Comparison of ENCODE assay signal across 1 cellular context in the genomic region with DNA sequence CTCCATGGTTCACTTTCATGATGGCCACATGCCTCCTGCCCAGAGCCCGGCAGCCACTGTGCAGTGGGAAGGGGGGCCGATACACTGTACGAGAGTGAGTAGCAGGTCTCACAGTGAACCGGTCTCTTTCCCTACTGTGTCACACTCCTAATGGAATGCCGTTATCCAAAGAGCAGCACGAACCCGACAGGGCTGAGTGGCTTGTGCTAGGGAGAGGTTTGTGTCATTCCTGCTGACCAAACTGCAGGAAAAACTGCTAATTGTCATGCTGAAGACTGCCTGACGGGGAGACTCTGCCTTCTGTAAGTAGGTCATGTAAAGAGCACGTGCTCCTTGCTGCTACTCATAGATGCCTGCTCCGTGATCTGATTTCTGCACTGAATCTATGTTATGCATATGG.
TF ChIP-seq lines count a peak whose summit lies in the region.

No MANE protein-coding gene starts in this region.

TF ChIP-seq in GM23338, 12 proteins besides CTCF, POLR2A, EP300 and RAD21 (continued from another document):
- TF ChIP-seq ZNF462 (CRISPR knock-in tag; IDR thresholded peaks at IDR 0.05) (no peak), NANOG (IDR thresholded peaks at IDR 0.05; ENCODE audit: borderline replicate concordance) (no peak), ZNF114 (CRISPR knock-in tag; IDR thresholded peaks at IDR 0.05) (no peak), ZNF331 (CRISPR knock-in tag; IDR thresholded peaks at IDR 0.05; ENCODE audit: low read depth) (no peak), EZH2phosphoT487 (IDR thresholded peaks at IDR 0.05; ENCODE audit: unreplicated experiment) (no peak), POLR2AphosphoS5 (IDR thresholded peaks at IDR 0.05; ENCODE audit: low read depth) (no peak), CREB1 (CRISPR knock-in tag; IDR thresholded peaks at IDR 0.05; ENCODE audit: low read depth) (no peak)
- TF ChIP-seq, protein P1, sequence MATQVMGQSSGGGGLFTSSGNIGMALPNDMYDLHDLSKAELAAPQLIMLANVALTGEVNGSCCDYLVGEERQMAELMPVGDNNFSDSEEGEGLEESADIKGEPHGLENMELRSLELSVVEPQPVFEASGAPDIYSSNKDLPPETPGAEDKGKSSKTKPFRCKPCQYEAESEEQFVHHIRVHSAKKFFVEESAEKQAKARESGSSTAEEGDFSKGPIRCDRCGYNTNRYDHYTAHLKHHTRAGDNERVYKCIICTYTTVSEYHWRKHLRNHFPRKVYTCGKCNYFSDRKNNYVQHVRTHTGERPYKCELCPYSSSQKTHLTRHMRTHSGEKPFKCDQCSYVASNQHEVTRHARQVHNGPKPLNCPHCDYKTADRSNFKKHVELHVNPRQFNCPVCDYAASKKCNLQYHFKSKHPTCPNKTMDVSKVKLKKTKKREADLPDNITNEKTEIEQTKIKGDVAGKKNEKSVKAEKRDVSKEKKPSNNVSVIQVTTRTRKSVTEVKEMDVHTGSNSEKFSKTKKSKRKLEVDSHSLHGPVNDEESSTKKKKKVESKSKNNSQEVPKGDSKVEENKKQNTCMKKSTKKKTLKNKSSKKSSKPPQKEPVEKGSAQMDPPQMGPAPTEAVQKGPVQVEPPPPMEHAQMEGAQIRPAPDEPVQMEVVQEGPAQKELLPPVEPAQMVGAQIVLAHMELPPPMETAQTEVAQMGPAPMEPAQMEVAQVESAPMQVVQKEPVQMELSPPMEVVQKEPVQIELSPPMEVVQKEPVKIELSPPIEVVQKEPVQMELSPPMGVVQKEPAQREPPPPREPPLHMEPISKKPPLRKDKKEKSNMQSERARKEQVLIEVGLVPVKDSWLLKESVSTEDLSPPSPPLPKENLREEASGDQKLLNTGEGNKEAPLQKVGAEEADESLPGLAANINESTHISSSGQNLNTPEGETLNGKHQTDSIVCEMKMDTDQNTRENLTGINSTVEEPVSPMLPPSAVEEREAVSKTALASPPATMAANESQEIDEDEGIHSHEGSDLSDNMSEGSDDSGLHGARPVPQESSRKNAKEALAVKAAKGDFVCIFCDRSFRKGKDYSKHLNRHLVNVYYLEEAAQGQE (IDR thresholded peaks at IDR 0.05; ENCODE audit: unreplicated experiment), result no peak
